Comparison of ENCODE assay signal across 28 cellular contexts in the genomic region with DNA sequence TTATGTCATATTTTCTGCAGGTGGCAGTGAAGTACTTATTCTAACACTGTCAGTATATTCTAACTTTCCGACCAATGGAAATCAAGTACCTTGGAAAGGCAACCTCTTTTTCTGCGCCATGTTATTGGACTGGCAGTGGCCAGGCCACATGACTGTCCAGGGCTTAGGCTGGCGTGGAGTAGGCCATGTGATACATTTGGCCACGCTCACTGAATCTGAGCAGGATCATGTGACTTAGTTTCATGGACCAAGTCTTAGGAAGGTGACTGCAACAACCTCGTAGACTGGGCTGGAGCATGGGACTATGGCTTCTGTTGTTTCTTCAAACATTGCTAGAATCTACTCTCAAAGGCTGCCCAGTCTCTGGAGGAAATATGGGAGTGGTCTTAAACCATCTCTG.
DNase-seq lines count a peak whose midpoint lies in the region; ATAC-seq, FAIRE-seq and TF ChIP-seq lines count a peak whose summit lies in the region.
"Had no signal": no experiment of that assay in that cellular context is flagged by ENCODE, and none has a peak within 500 bp of the region (broad histone marks: within the 10 kb centered on the region; RNA-seq: fewer than 3 reads in every experiment).

No MANE protein-coding gene starts in this region.

- H3K36me3 Mint-ChIP-seq in immature natural killer cell = no peaks in the 10 kb centered on the region
- H3K36me3 Mint-ChIP-seq: CD4-positive, alpha-beta memory T cell had no signal

- H3K79me2 ChIP-seq in K562 (ENCODE audit: control insufficient read depth, insufficient read depth, low read length) = no peaks in the 10 kb centered on the region

- H3K79me1 ChIP-seq in IMR-90 (ENCODE audit: low read depth in 1 of 2, low read length in 2 of 2) (no peaks in the 10 kb centered on the region), mesenchymal stem cell (replicated peaks; ENCODE audit: low read length, poor library complexity, severe bottlenecking) (no peaks in the 10 kb centered on the region)

- H2BK5ac ChIP-seq in IMR-90 (ENCODE audit: low read depth, low read length, poor library complexity, severe bottlenecking) = no peak overlapping the region
- H2BK5ac ChIP-seq in mesenchymal stem cell (ENCODE audit: low read depth, low read length, poor library complexity, severe bottlenecking) = no peak overlapping the region

- H2AK5ac ChIP-seq in IMR-90 (ENCODE audit: low read depth, low read length) (no peak overlapping the region), mesenchymal stem cell (ENCODE audit: low read length, severe bottlenecking) (no peak overlapping the region)

- no peak overlapping the region for H3K18ac ChIP-seq in IMR-90 (ENCODE audit: low read depth, low read length)
- peak overlapping the region in 1 of 2 experiments; percentile 61 for H3K18ac ChIP-seq in mesenchymal stem cell (ENCODE audit: low read depth in 1 of 2, low read length in 2 of 2)

- no peak overlapping the region for H3K23ac ChIP-seq in IMR-90 (ENCODE audit: low read depth, low read length)
- H3K23ac ChIP-seq in mesenchymal stem cell (ENCODE audit: low read length in 2 of 2) = no peak overlapping the region

- H3K4ac ChIP-seq in IMR-90 (ENCODE audit: low read depth, low read length) (no peak overlapping the region), mesenchymal stem cell (ENCODE audit: low read depth in 1 of 2, low read length in 2 of 2) (peak overlapping the region; percentile 4 to 25)

- 100% methylated on average over 3 of the region's 5 CpGs; no CpG with 5 or more reads in 1 of the 2 experiments for WGBS in IMR-90 (ENCODE audit: extremely low coverage in 2 of 2, insufficient read length in 1 of 2), 2 experiments
- WGBS in K562 (ENCODE audit: insufficient coverage, low coverage, missing lambda C conversion rate) = 73% methylated on average over 5 of the region's 5 CpGs
- WGBS in mesenchymal stem cell = 100% methylated on average over 5 of the region's 5 CpGs
- 95% methylated on average over 5 of the region's 5 CpGs for WGBS in sigmoid colon, 2 donors
- WGBS in psoas muscle, 3 donors = 68 to 89% (median 78%) methylated on average over 5 of the region's 5 CpGs

- no peak overlapping the region for H3K27ac ChIP-seq in IMR-90 (ENCODE audit: insufficient read depth, low read length)
- no peak overlapping the region for H3K27ac ChIP-seq in K562 (ENCODE audit: extremely low read depth, low read depth, low read length)
- H3K27ac ChIP-seq in mesenchymal stem cell (ENCODE audit: low read length, poor library complexity, severe bottlenecking) = no peak overlapping the region
- no peak overlapping the region for H3K27ac ChIP-seq in sigmoid colon
- no peak overlapping the region for H3K27ac ChIP-seq in psoas muscle
- H3K27ac ChIP-seq: BLaER1 treated with 17β-estradiol and CSF1 and Interleukin-3, amounts not matched to agents 10 nM and 100 nM; HL-60; SK-N-MC had no signal

- no peak for TF ChIP-seq POLR2A in IMR-90 (IDR thresholded peaks at IDR 0.05; ENCODE audit: low read depth, low read length)
- no peak for TF ChIP-seq POLR2A in K562 (conservative IDR thresholded peaks at IDR 0.05)
- no peak for TF ChIP-seq POLR2A in sigmoid colon (IDR thresholded peaks at IDR 0.05)

- H3K27me3 ChIP-seq in IMR-90 (ENCODE audit: control insufficient read depth, insufficient read depth, low read length) (peaks cover under 1% of the 10 kb centered on the region; the same call in 1 of the 2 replicates), K562 (ENCODE audit: control insufficient read depth in 2 of 2, insufficient read depth in 2 of 2, low read length in 2 of 2) (no peaks in the 10 kb centered on the region), mesenchymal stem cell (ENCODE audit: control insufficient read depth in 1 of 2, insufficient read depth in 1 of 2, low read length in 2 of 2) (no peaks in the 10 kb centered on the region), sigmoid colon (no peaks in the 10 kb centered on the region), psoas muscle (ENCODE audit: insufficient read depth in 3 of 3, low read length in 2 of 3) (no peaks in the 10 kb centered on the region)

- ATAC-seq in IMR-90 (ENCODE audit: low read depth) (no peak), K562 (no peak; the same call in 2 of the 3 replicates), psoas muscle (no peak)
- ATAC-seq: GM12878 had no signal

- H3K4me2 ChIP-seq in IMR-90 (ENCODE audit: low read depth, low read length) (no peak overlapping the region), K562 (ENCODE audit: insufficient read depth, low read length) (no peak overlapping the region), mesenchymal stem cell (ENCODE audit: low read length, poor library complexity, severe bottlenecking) (no peak overlapping the region)

- H4K20me1 ChIP-seq in IMR-90 (ENCODE audit: insufficient read depth, low read length) = no peaks in the 10 kb centered on the region
- H4K20me1 ChIP-seq in K562 (replicated peaks; ENCODE audit: control insufficient read depth, insufficient read depth, low read length) = no peaks in the 10 kb centered on the region
- H4K20me1 ChIP-seq: BLaER1 treated with 17β-estradiol and CSF1 and Interleukin-3, amounts not matched to agents 10 nM and 100 nM had no signal

- peaks cover 0 to 2% (median 2%) of the 10 kb centered on the region in 3 donors for H3K27me3 Mint-ChIP-seq in immature natural killer cell (ENCODE audit: low read depth in 3 of 3)
- H3K27me3 Mint-ChIP-seq: CD4-positive, alpha-beta memory T cell had no signal

- H4K8ac ChIP-seq in IMR-90 (ENCODE audit: low read depth in 2 of 2, low read length in 2 of 2) (no peak overlapping the region), mesenchymal stem cell (ENCODE audit: low read length) (no peak overlapping the region)

- H2BK15ac ChIP-seq in IMR-90 (ENCODE audit: low read depth, low read length) = 0 out of 3 replicates have a peak overlapping the region, but pooled peaks have one; percentile 26
- no peak overlapping the region for H2BK15ac ChIP-seq in mesenchymal stem cell (ENCODE audit: low read depth, poor library complexity, severe bottlenecking)

- H3K56ac ChIP-seq in IMR-90 (ENCODE audit: extremely low read depth, insufficient read depth, low read length) = no peak overlapping the region

- H3K9me3 ChIP-seq in IMR-90 (ENCODE audit: control insufficient read depth, insufficient read depth, low read length) (no peaks in the 10 kb centered on the region), K562 (replicated peaks; ENCODE audit: control insufficient read depth, insufficient read depth, low read depth, low read length) (no peaks in the 10 kb centered on the region), mesenchymal stem cell (ENCODE audit: control insufficient read depth, low read length) (no peaks in the 10 kb centered on the region), sigmoid colon (no peaks in the 10 kb centered on the region), psoas muscle (no peaks in the 10 kb centered on the region)
- H3K9me3 ChIP-seq: BLaER1 treated with 17β-estradiol and CSF1 and Interleukin-3, amounts not matched to agents 10 nM and 100 nM; Caco-2 had no signal

- H2BK120ac ChIP-seq in IMR-90 (ENCODE audit: low read depth, low read length) (no peak overlapping the region), mesenchymal stem cell (ENCODE audit: low read depth, low read length) (no peak overlapping the region)

- dilution Hi-C loops in IMR-90 (cut with HindIII; ENCODE audit: low sequenced_read_pairs, unreplicated experiment) = no loop called here

- H3K36me3 ChIP-seq in IMR-90 (ENCODE audit: control insufficient read depth, insufficient read depth, low read length) (no peaks in the 10 kb centered on the region), K562 (ENCODE audit: control insufficient read depth, insufficient read depth, low read length) (no peaks in the 10 kb centered on the region), mesenchymal stem cell (ENCODE audit: control insufficient read depth in 1 of 2, insufficient read depth in 2 of 2, low read depth in 1 of 2, low read length in 2 of 2) (no peaks in the 10 kb centered on the region), sigmoid colon (no peaks in the 10 kb centered on the region), psoas muscle (ENCODE audit: insufficient read depth in 1 of 2, low read depth in 1 of 2) (no peaks in the 10 kb centered on the region)
- H3K36me3 ChIP-seq: BLaER1 treated with 17β-estradiol and CSF1 and Interleukin-3, amounts not matched to agents 10 nM and 100 nM had no signal

- no TSS peak for BruUV-seq in IMR-90 (replicated peaks; lab: Mats Ljungman, UMichigan)
- BruUV-seq in K562 (replicated peaks; lab: Mats Ljungman, UMichigan) = no TSS peak

- H3K4me1 ChIP-seq in IMR-90 (ENCODE audit: control insufficient read depth, insufficient read depth, low read length) (peaks cover 7% of the 10 kb centered on the region; the same call in 1 of the 2 replicates), K562 (replicated peaks in 1 of 2; ENCODE audit: control insufficient read depth in 2 of 2, insufficient read depth in 2 of 2, low read length in 2 of 2) (peaks cover 0 to 8% of the 10 kb centered on the region in 2 experiments; a peak in 2 of 5 replicates), mesenchymal stem cell (ENCODE audit: control insufficient read depth, insufficient read depth, low read depth, low read length) (peaks cover 38% of the 10 kb centered on the region), sigmoid colon (peaks cover 0 to 14% (median 13%) of the 10 kb centered on the region in 4 donors), psoas muscle (no peaks in the 10 kb centered on the region)

- H2AK9ac ChIP-seq in IMR-90 (replicated peaks; ENCODE audit: low read depth, low read length, poor library complexity) = no peak overlapping the region

- H3K4me3 Mint-ChIP-seq in immature natural killer cell = no peak overlapping the region
- H3K4me3 Mint-ChIP-seq: CD4-positive, alpha-beta memory T cell had no signal

- in situ Hi-C loops in IMR-90 (cut with MboI; ENCODE audit: low sequenced_read_pairs) (loop anchor here (10.0 kb wide), 1 partner anchor 382 kb away; no protein-coding TSS in a partner anchor), K562 (cut with MboI) (loop anchor here (10.0 kb wide), 1 partner anchor 632 kb away; no protein-coding TSS in a partner anchor)

- intact Hi-C loops in IMR-90 (cut with micrococcal nuclease) = no loop called here
- intact Hi-C loops in K562 (cut with micrococcal nuclease) = loop anchor here (10.0 kb wide), 2 partner anchors 632 to 692 kb away; no protein-coding TSS in a partner anchor
- intact Hi-C loops in sigmoid colon (cut with DNase I) = no loop called here
- intact Hi-C loops in psoas muscle (cut with DNase I) = no loop called here

- CTCF ChIA-PET in IMR-90 (lab: Yijun Ruan, JAX) (no interaction called here), K562 (lab: Yijun Ruan, JAX; ENCODE audit: low intra/inter-chr PET ratio) (no interaction called here)

- peak overlapping the region; percentile 20 to 65 for H2BK12ac ChIP-seq in mesenchymal stem cell (ENCODE audit: low read length in 2 of 2)

- H4K91ac ChIP-seq in IMR-90 (ENCODE audit: insufficient read depth, low read depth, low read length) = no peak overlapping the region
- H4K91ac ChIP-seq in mesenchymal stem cell (ENCODE audit: low read length) = no peak overlapping the region

- no peak overlapping the region for H2AFZ ChIP-seq in IMR-90 (replicated peaks; ENCODE audit: low read length, poor library complexity)
- H2AFZ ChIP-seq in K562 (ENCODE audit: low read depth, low read length) = no peak overlapping the region
- H2AFZ ChIP-seq in mesenchymal stem cell (ENCODE audit: low read depth, low read length) = no peak overlapping the region

- no peak for TF ChIP-seq RAD21 in IMR-90 (IDR thresholded peaks at IDR 0.05; ENCODE audit: low read length)
- TF ChIP-seq RAD21 in K562 (CRISPR knock-in tag; conservative IDR thresholded peaks at IDR 0.05 in 1 of 2, IDR thresholded peaks at IDR 0.05 in 1 of 2) = no peak

- H4K5ac ChIP-seq in IMR-90 (ENCODE audit: low read depth, low read length) = no peak overlapping the region

- H3K9me1 ChIP-seq in IMR-90 (ENCODE audit: insufficient read depth, low read length) (peaks cover 7% of the 10 kb centered on the region), K562 (ENCODE audit: control insufficient read depth, insufficient read depth, low read length) (no peaks in the 10 kb centered on the region)

- H3K9me3 Mint-ChIP-seq in immature natural killer cell = no peaks in the 10 kb centered on the region

- POLR2A ChIA-PET in IMR-90 (lab: Charles Lee; ENCODE audit: unreplicated experiment) = no interaction called here
- POLR2A ChIA-PET in K562 (lab: Yijun Ruan, JAX) = interaction anchor here (0.6 kb wide), 1 partner anchor 372 kb away, joined by 3 read pairs; no protein-coding TSS in a partner anchor

- no peak overlapping the region for H3K27ac Mint-ChIP-seq in immature natural killer cell
- H3K27ac Mint-ChIP-seq: CD4-positive, alpha-beta memory T cell had no signal

- no peaks in the 10 kb centered on the region for H3K4me1 Mint-ChIP-seq in immature natural killer cell
- H3K4me1 Mint-ChIP-seq: CD4-positive, alpha-beta memory T cell had no signal

- no peak overlapping the region for H3K4me3 ChIP-seq in IMR-90 (ENCODE audit: insufficient read depth, low read depth, low read length)
- H3K4me3 ChIP-seq in K562 = no peak overlapping the region
- no peak overlapping the region for H3K4me3 ChIP-seq in mesenchymal stem cell (ENCODE audit: insufficient read depth in 1 of 2, low read depth in 1 of 2, low read length in 2 of 2)
- H3K4me3 ChIP-seq in sigmoid colon = no peak overlapping the region
- H3K4me3 ChIP-seq in psoas muscle = no peak overlapping the region
- H3K4me3 ChIP-seq: BLaER1 treated with 17β-estradiol and CSF1 and Interleukin-3, amounts not matched to agents 10 nM and 100 nM; GM12878; SK-N-MC had no signal

- DNase-seq in IMR-90 (no peak), K562 (ENCODE audit: extremely low read depth in 1 of 4, low spot score in 3 of 4) (no peak), mesenchymal stem cell (no peak), sigmoid colon (peak; percentile 48), immature natural killer cell (no peak), LoVo (ENCODE audit: low spot score) (no peak), COLO668 (lab: John Stamatoyannopoulos, UW; ENCODE audit: unreplicated experiment) (no peak), psoas muscle (no peak)
- DNase-seq: AML-193; Caco-2; CD4-positive, alpha-beta memory T cell; GDM1; HCEC 1CT; KG1; NCI-H1048; NCI-H1417; NCI-H1694; NCI-H2029 treated with DMSO at 0.1 percent for 48 hours; NCI-H2227 treated with DMSO at 0.1 percent for 48 hours; NCI-H526 treated with DMSO at 0.1 percent for 48 hours; RPMI8226; SHP77 treated with DMSO at 0.1 percent for 48 hours had no signal

- H2BK20ac ChIP-seq in IMR-90 (ENCODE audit: low read depth, low read length) = no peak overlapping the region

- no peak for FAIRE-seq in K562 (lab: Jason Lieb, UNC)
- FAIRE-seq: A204.1, GM12878, H1 had no signal

- no peak for TF ChIP-seq CTCF in IMR-90 (conservative IDR thresholded peaks at IDR 0.05; ENCODE audit: low read depth, low read length)
- TF ChIP-seq CTCF in K562 (IDR thresholded peaks at IDR 0.05 in 2 of 3, conservative IDR thresholded peaks at IDR 0.05 in 1 of 3; ENCODE audit: insufficient read depth in 2 of 3, low read depth in 1 of 3, low read length in 3 of 3) = no peak
- no peak for TF ChIP-seq CTCF in sigmoid colon (IDR thresholded peaks at IDR 0.05)
- TF ChIP-seq CTCF in psoas muscle (IDR thresholded peaks at IDR 0.05) = no peak

- H3K14ac ChIP-seq in IMR-90 (replicated peaks; ENCODE audit: low read depth, low read length) = no peak overlapping the region
- peak overlapping the region in 1 of 2 experiments; percentile 44 for H3K14ac ChIP-seq in mesenchymal stem cell (ENCODE audit: low read length in 2 of 2)

- H3K9ac ChIP-seq in IMR-90 (ENCODE audit: low read depth, low read length) (no peak overlapping the region), K562 (ENCODE audit: insufficient read depth in 1 of 2, low read depth in 2 of 2, low read length in 2 of 2) (no peak overlapping the region), mesenchymal stem cell (ENCODE audit: low read length) (no peak overlapping the region)
- H3K9ac ChIP-seq: BLaER1 treated with 17β-estradiol and CSF1 and Interleukin-3, amounts not matched to agents 10 nM and 100 nM had no signal

- no peak for TF ChIP-seq EP300 in K562 (IDR thresholded peaks at IDR 0.05; ENCODE audit: low read length)
- TF ChIP-seq EP300 in sigmoid colon (IDR thresholded peaks at IDR 0.05) = no peak
